Comparison of ENCODE assay signal across 14 cellular contexts in the genomic region with DNA sequence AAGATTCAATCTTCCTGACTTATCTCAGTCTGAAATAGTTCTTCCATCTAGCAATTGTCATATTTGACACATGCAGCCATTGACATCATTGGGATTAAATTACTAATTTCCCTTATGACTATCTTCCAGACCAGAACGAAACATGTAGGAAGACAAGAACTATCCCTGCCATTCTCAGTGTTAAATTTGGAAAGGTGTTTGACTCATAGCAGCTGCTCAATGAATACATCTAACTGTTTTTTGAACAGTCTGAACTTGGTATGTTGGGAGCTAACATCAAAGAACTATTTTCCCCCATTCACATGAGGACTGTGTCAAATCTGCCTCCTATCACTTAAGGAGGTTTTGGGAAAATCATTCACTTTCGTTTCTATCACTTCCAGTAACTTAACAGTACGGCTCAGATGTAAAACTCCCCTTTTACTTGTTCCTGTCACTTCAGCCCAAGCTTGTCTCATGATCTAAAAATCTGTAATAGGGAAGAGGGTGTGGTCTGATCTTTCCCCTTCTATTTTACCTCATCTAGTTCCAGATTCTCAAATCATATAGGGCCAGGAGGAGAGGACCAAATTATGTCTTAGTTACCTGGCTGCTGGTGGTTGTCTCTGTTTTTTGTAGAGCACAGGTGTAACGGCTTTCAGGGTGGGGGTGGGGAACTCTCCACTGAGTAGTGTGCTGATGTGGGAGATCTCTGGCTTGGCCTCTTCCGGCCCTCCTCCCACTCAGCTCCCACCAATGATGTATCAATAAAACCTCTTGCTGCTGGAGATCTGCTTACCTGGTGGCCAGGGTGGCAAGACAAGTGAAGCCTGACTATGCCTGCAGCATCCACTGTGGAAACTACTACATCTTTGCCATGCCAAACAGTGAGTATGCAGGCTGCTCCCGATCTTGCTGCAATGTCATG. TPM values are rescaled to one million over a fixed set of nuclear protein-coding genes. Genes with fewer than 3 reads are reported as not detected.
A peak's percentile ranks its signal among the peaks of the same experiment; 100 is the strongest.
DNase-seq lines count a peak whose midpoint lies in the region; ATAC-seq and TF ChIP-seq lines count a peak whose summit lies in the region.
"Had no signal": no experiment of that assay in that cellular context is flagged by ENCODE, and none has a peak within 500 bp of the region (broad histone marks: within the 10 kb centered on the region; RNA-seq: fewer than 3 reads in every experiment).

No MANE protein-coding gene starts in this region.

- no peaks in the 10 kb centered on the region for H3K27me3 Mint-ChIP-seq in activated CD8-positive, alpha-beta memory T cell treated with anti-CD3 and anti-CD28 coated beads, Interleukin-2, amount 10 ng/mL, durations not matched to agents 7 days and 5 days
- H3K27me3 Mint-ChIP-seq in activated CD8-positive, alpha-beta T cell treated with anti-CD3 and anti-CD28 coated beads, Interleukin-2, amount 10 ng/mL, durations not matched to agents 7 days and 5 days (ENCODE audit: low read depth), result no peaks in the 10 kb centered on the region

- H3K9ac ChIP-seq in HUES48 (ENCODE audit: low read depth, low read length), result peak overlapping the region; percentile 15; the same call in 1 of the 2 replicates

- peaks cover 44% of the 10 kb centered on the region for H3K36me3 Mint-ChIP-seq in activated CD8-positive, alpha-beta memory T cell treated with anti-CD3 and anti-CD28 coated beads, Interleukin-2, amount 10 ng/mL, durations not matched to agents 7 days and 5 days
- H3K36me3 Mint-ChIP-seq in activated CD8-positive, alpha-beta T cell treated with anti-CD3 and anti-CD28 coated beads, Interleukin-2, amount 10 ng/mL, durations not matched to agents 7 days and 5 days (ENCODE audit: low read depth), result peaks cover 47% of the 10 kb centered on the region

- H3K27ac ChIP-seq in HUES48 (ENCODE audit: low read depth, low read length), result peak overlapping the region; percentile 89
- H3K27ac ChIP-seq: right atrium auricular region had no signal

- peak overlapping the region; percentile 25 for H3K4me3 ChIP-seq in HUES48 (ENCODE audit: low read depth, low read length)
- H3K4me3 ChIP-seq: esophagus squamous epithelium, right atrium auricular region had no signal

- H3K9me3 ChIP-seq in HUES48 (ENCODE audit: control insufficient read depth, insufficient read depth, low read length), result peaks cover 16% of the 10 kb centered on the region

- peaks cover 54% of the 10 kb centered on the region for H3K4me1 ChIP-seq in HUES48 (ENCODE audit: control insufficient read depth, insufficient read depth, low read length)
- H3K4me1 ChIP-seq: right atrium auricular region had no signal

- H3K36me3 ChIP-seq in HUES48 (ENCODE audit: control insufficient read depth, insufficient read depth, low read length), result no peaks in the 10 kb centered on the region
- H3K36me3 ChIP-seq: esophagus squamous epithelium, right atrium auricular region had no signal

- H3K27me3 ChIP-seq in HUES48 (ENCODE audit: control insufficient read depth, insufficient read depth, low read length), result no peaks in the 10 kb centered on the region
- H3K27me3 ChIP-seq: right atrium auricular region had no signal

- H3K4me3 Mint-ChIP-seq in activated CD8-positive, alpha-beta memory T cell treated with anti-CD3 and anti-CD28 coated beads, Interleukin-2, amount 10 ng/mL, durations not matched to agents 7 days and 5 days, result no peak overlapping the region
- no peak overlapping the region for H3K4me3 Mint-ChIP-seq in activated CD8-positive, alpha-beta T cell treated with anti-CD3 and anti-CD28 coated beads, Interleukin-2, amount 10 ng/mL, durations not matched to agents 7 days and 5 days

- CTCF ChIA-PET in activated CD8-positive, alpha-beta memory T cell treated with anti-CD3 and anti-CD28 coated beads, Interleukin-2, amount 10 ng/mL, durations not matched to agents 7 days and 5 days (lab: Charles Lee), result interaction anchor here (0.8 to 5.3 kb wide), 25 partner anchors 8 to 323 kb away, joined by 3 to 65 read pairs (median 5); a partner anchor contains a TSS
- CTCF ChIA-PET in activated CD8-positive, alpha-beta T cell treated with anti-CD3 and anti-CD28 coated beads, Interleukin-2, amount 10 ng/mL, durations not matched to agents 7 days and 5 days (lab: Charles Lee), result interaction anchor here (0.6 to 6.3 kb wide), 30 partner anchors 9 to 325 kb away, joined by 3 to 84 read pairs (median 6); a partner anchor contains a TSS

- H3K4me1 Mint-ChIP-seq in activated CD8-positive, alpha-beta memory T cell treated with anti-CD3 and anti-CD28 coated beads, Interleukin-2, amount 10 ng/mL, durations not matched to agents 7 days and 5 days, result peaks cover 29% of the 10 kb centered on the region
- peaks cover 40% of the 10 kb centered on the region for H3K4me1 Mint-ChIP-seq in activated CD8-positive, alpha-beta T cell treated with anti-CD3 and anti-CD28 coated beads, Interleukin-2, amount 10 ng/mL, durations not matched to agents 7 days and 5 days (ENCODE audit: low read depth)

- peak; percentile 62 for DNase-seq in activated CD8-positive, alpha-beta memory T cell treated with anti-CD3 and anti-CD28 coated beads, Interleukin-2, amount 10 ng/mL, durations not matched to agents 7 days and 5 days
- DNase-seq in activated CD8-positive, alpha-beta memory T cell treated with anti-CD3 and anti-CD28 coated beads, Interleukin-2, amount 50 U/mL, for 4 hours, result no peak
- peak; percentile 55 for DNase-seq in activated CD8-positive, alpha-beta T cell treated with anti-CD3 and anti-CD28 coated beads, Interleukin-2, amount 10 ng/mL, durations not matched to agents 7 days and 5 days
- DNase-seq in omental fat pad (ENCODE audit: low spot score), result no peak
- no peak for DNase-seq in cerebellar nuclear complex (lab: John Stamatoyannopoulos, UW)
- DNase-seq: ACHN, caudate nucleus, DMS79 treated with DMSO at 0.1 percent for 48 hours, esophagus squamous epithelium had no signal

- H3K9me3 Mint-ChIP-seq in activated CD8-positive, alpha-beta memory T cell treated with anti-CD3 and anti-CD28 coated beads, Interleukin-2, amount 10 ng/mL, durations not matched to agents 7 days and 5 days (ENCODE audit: low read depth), result peaks cover 12% of the 10 kb centered on the region
- peaks cover 13% of the 10 kb centered on the region for H3K9me3 Mint-ChIP-seq in activated CD8-positive, alpha-beta T cell treated with anti-CD3 and anti-CD28 coated beads, Interleukin-2, amount 10 ng/mL, durations not matched to agents 7 days and 5 days (ENCODE audit: insufficient read depth)

- TF ChIP-seq CTCF in omental fat pad (IDR thresholded peaks at IDR 0.05), result no peak

- no peak overlapping the region for H3K27ac Mint-ChIP-seq in activated CD8-positive, alpha-beta memory T cell treated with anti-CD3 and anti-CD28 coated beads, Interleukin-2, amount 10 ng/mL, durations not matched to agents 7 days and 5 days
- H3K27ac Mint-ChIP-seq in activated CD8-positive, alpha-beta T cell treated with anti-CD3 and anti-CD28 coated beads, Interleukin-2, amount 10 ng/mL, durations not matched to agents 7 days and 5 days, result no peak overlapping the region

- ATAC-seq in activated CD8-positive, alpha-beta memory T cell treated with anti-CD3 and anti-CD28 coated beads, Interleukin-2, amount 10 ng/mL, durations not matched to agents 7 days and 5 days, result peak; percentile 65
- peak; percentile 63 for ATAC-seq in activated CD8-positive, alpha-beta T cell treated with anti-CD3 and anti-CD28 coated beads, Interleukin-2, amount 10 ng/mL, durations not matched to agents 7 days and 5 days
- ATAC-seq in omental fat pad (ENCODE audit: low FRiP score), result peak; percentile 48
- ATAC-seq in HG02623 (IDR thresholded peaks at IDR 0.05; ENCODE audit: unreplicated experiment), result no peak
- ATAC-seq in GM21515 (IDR thresholded peaks at IDR 0.05; ENCODE audit: unreplicated experiment), result no peak
- ATAC-seq: Panc1 had no signal

- POLR2A ChIA-PET in activated CD8-positive, alpha-beta T cell treated with anti-CD3 and anti-CD28 coated beads, Interleukin-2, amount 10 ng/mL, durations not matched to agents 7 days and 5 days (lab: Charles Lee), result interaction anchor here (0.7 to 2.8 kb wide), 6 partner anchors 9 to 54 kb away, joined by 3 to 12 read pairs (median 4); a partner anchor contains a TSS

RNA-seq across cellular contexts. Expression of a gene that starts 26.2 kb away (rescaled TPM):
- 100 to 1,000 TPM in 1 of 2 experiments, 10 to 100 TPM in 1; 59.3 to 105 TPM for total RNA-seq in activated CD8-positive, alpha-beta memory T cell treated with anti-CD3 and anti-CD28 coated beads, Interleukin-2, amount 10 ng/mL, durations not matched to agents 7 days and 5 days
- 10 to 100 TPM; 48.5 to 50.1 TPM for total RNA-seq in activated CD8-positive, alpha-beta T cell treated with anti-CD3 and anti-CD28 coated beads, Interleukin-2, amount 10 ng/mL, durations not matched to agents 7 days and 5 days
- total RNA-seq in omental fat pad, result 10 to 100 TPM in 1 of 4 donors, 1 to 10 TPM in 3; 1.5 to 18.0 (median 1.5) TPM

RNA-seq across cellular contexts. Expression of a gene that starts 38.6 kb away (rescaled TPM):
- total RNA-seq in activated CD8-positive, alpha-beta memory T cell treated with anti-CD3 and anti-CD28 coated beads, Interleukin-2, amount 10 ng/mL, durations not matched to agents 7 days and 5 days, result 100 to 1,000 TPM; 304 to 332 TPM
- total RNA-seq in activated CD8-positive, alpha-beta T cell treated with anti-CD3 and anti-CD28 coated beads, Interleukin-2, amount 10 ng/mL, durations not matched to agents 7 days and 5 days, result 100 to 1,000 TPM; 325 to 327 TPM
- 10 to 100 TPM in 1 of 4 donors, 1 to 10 TPM in 3; 5.2 to 21.0 (median 8.0) TPM for total RNA-seq in omental fat pad

Comparison
In these comparisons a context has a peak if more than half of its experiments do, and no peak if none do; other contexts are left out.
1. DNase-seq: peak in activated CD8-positive, alpha-beta memory T cell treated with anti-CD3 and anti-CD28 coated beads, Interleukin-2, amount 10 ng/mL, durations not matched to agents 7 days and 5 days (single experiment) and activated CD8-positive, alpha-beta T cell treated with anti-CD3 and anti-CD28 coated beads, Interleukin-2, amount 10 ng/mL, durations not matched to agents 7 days and 5 days (single experiment); none in activated CD8-positive, alpha-beta memory T cell treated with anti-CD3 and anti-CD28 coated beads, Interleukin-2, amount 50 U/mL, for 4 hours (single experiment), omental fat pad (single experiment) and cerebellar nuclear complex (0 of 2).
2. ATAC-seq: peak in activated CD8-positive, alpha-beta memory T cell treated with anti-CD3 and anti-CD28 coated beads, Interleukin-2, amount 10 ng/mL, durations not matched to agents 7 days and 5 days (single experiment), activated CD8-positive, alpha-beta T cell treated with anti-CD3 and anti-CD28 coated beads, Interleukin-2, amount 10 ng/mL, durations not matched to agents 7 days and 5 days (single experiment) and omental fat pad (single experiment); none in HG02623 (single experiment) and GM21515 (single experiment).
3. RNA of a gene that starts 38.6 kb away (total RNA-seq): 304 to 332 TPM in activated CD8-positive, alpha-beta memory T cell treated with anti-CD3 and anti-CD28 coated beads, Interleukin-2, amount 10 ng/mL, durations not matched to agents 7 days and 5 days and 325 to 327 TPM in activated CD8-positive, alpha-beta T cell treated with anti-CD3 and anti-CD28 coated beads, Interleukin-2, amount 10 ng/mL, durations not matched to agents 7 days and 5 days; 5.2 to 21.0 TPM in omental fat pad; every median in the first group is over 10 times any median in the second.